In the genomic region with DNA sequence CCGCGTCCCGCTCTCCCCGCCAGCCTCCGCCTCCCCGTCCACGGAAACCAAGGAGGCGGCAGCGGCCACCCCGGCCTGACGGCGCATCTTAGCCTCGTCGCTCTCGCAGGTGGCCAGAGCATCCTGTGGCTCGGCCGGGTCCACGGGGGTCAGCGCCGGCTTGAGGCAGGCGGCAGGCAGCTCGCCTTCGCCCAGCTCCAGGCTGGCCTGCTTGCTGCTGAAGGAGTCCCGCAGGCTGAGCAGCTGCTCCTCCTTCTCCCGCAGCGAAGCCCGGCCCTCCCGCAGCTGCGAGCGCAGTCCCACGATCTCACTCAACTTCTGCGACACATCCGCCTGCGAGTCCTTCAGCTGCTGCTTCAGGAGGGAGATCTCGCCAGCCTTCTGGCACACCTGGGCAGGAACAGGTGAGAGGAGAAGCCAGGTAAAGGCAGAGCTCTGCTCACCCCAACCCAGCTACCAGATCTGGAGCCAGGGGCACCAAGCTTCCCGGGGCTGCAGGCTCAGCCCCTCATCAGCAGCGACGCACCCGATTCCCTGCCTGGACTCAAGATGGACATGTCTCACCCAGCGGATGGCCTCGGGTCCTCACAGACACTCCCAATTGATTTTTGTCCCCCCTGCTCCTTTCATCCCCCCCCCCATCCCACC, we compare ENCODE assay signal across 1 cellular context.
TF ChIP-seq lines count a peak whose summit lies in the region.

No MANE protein-coding gene starts in this region.

TF ChIP-seq in IMR-90, 13 proteins besides CTCF, POLR2A, EP300 and RAD21:
- TF ChIP-seq, protein P1, sequence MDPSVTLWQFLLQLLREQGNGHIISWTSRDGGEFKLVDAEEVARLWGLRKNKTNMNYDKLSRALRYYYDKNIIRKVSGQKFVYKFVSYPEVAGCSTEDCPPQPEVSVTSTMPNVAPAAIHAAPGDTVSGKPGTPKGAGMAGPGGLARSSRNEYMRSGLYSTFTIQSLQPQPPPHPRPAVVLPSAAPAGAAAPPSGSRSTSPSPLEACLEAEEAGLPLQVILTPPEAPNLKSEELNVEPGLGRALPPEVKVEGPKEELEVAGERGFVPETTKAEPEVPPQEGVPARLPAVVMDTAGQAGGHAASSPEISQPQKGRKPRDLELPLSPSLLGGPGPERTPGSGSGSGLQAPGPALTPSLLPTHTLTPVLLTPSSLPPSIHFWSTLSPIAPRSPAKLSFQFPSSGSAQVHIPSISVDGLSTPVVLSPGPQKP (IDR thresholded peaks at IDR 0.05; ENCODE audit: borderline replicate concordance, low read depth, low read length) = no peak
- no peak for TF ChIP-seq MAFK (IDR thresholded peaks at IDR 0.05; ENCODE audit: low read depth, low read length)
- TF ChIP-seq CEBPB (IDR thresholded peaks at IDR 0.05; ENCODE audit: low read depth, low read length) = no peak
- TF ChIP-seq, protein P2, sequence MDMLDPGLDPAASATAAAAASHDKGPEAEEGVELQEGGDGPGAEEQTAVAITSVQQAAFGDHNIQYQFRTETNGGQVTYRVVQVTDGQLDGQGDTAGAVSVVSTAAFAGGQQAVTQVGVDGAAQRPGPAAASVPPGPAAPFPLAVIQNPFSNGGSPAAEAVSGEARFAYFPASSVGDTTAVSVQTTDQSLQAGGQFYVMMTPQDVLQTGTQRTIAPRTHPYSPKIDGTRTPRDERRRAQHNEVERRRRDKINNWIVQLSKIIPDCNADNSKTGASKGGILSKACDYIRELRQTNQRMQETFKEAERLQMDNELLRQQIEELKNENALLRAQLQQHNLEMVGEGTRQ (IDR thresholded peaks at IDR 0.05; ENCODE audit: low read depth, low read length) = no peak
- TF ChIP-seq BHLHE40 (IDR thresholded peaks at IDR 0.05; ENCODE audit: low read depth, low read length) = no peak
- TF ChIP-seq SMC3 (IDR thresholded peaks at IDR 0.05; ENCODE audit: low read depth, low read length) = no peak
- TF ChIP-seq MXI1 (IDR thresholded peaks at IDR 0.05; ENCODE audit: borderline replicate concordance, low read depth, low read length) = no peak
- TF ChIP-seq RCOR1 (IDR thresholded peaks at IDR 0.05; ENCODE audit: insufficient replicate concordance, low read length) = no peak
- TF ChIP-seq MAZ (IDR thresholded peaks at IDR 0.05; ENCODE audit: borderline replicate concordance, low read depth, low read length) = no peak
- no peak for TF ChIP-seq CHD1 (IDR thresholded peaks at IDR 0.05; ENCODE audit: low read depth, low read length)
- no peak for TF ChIP-seq NFE2L2 (IDR thresholded peaks at IDR 0.05; ENCODE audit: low read depth, low read length)
- TF ChIP-seq FOS (IDR thresholded peaks at IDR 0.05; ENCODE audit: low read depth, low read length) = no peak
- TF ChIP-seq RFX5 (IDR thresholded peaks at IDR 0.05; ENCODE audit: low read depth, low read length) = no peak
TF ChIP-seq in IMR-90: peak in this region for 0.
